Comparison of ENCODE assay signal across 9 cellular contexts in the genomic region with DNA sequence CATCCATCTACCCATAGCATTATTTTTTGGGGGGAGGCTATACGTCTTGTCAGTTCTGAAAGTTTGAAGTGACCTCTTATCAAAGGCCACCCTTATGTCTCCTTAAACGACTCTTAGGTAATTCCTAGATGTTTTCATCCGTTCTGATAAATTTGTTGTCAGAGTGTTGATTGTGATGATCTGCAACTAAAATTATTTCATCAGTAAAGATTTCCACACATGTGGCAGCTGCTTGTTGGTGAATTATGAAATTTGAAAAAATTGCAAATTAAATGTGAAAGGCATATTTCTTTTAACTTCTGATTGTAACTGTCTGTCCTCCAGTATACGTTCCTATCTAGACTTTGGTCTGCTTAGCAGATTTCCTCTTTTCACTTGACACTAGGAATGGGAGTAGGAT. TPM values are rescaled to one million over a fixed set of nuclear protein-coding genes. Genes with fewer than 3 reads are reported as not detected.
DNase-seq lines count a peak whose midpoint lies in the region; ATAC-seq and TF ChIP-seq lines count a peak whose summit lies in the region.
"Had no signal": no experiment of that assay in that cellular context is flagged by ENCODE, and none has a peak within 500 bp of the region (broad histone marks: within the 10 kb centered on the region; RNA-seq: fewer than 3 reads in every experiment).

No MANE protein-coding gene starts in this region.

- peaks cover 63% of the 10 kb centered on the region for H3K4me1 Mint-ChIP-seq in activated CD4-positive, alpha-beta T cell treated with anti-CD3 and anti-CD28 coated beads for 36 hours
- H3K4me1 Mint-ChIP-seq in WTC11: peaks cover 21% of the 10 kb centered on the region
- peaks cover 58% of the 10 kb centered on the region for H3K4me1 Mint-ChIP-seq in stimulated activated naive CD8-positive, alpha-beta T cell treated with anti-CD3 and anti-CD28 coated beads, Interleukin-15, amount 100 ng/mL, for 72 hours

- CTCF ChIA-PET in activated CD4-positive, alpha-beta T cell treated with anti-CD3 and anti-CD28 coated beads for 36 hours (lab: Charles Lee): interaction anchor here (0.7 to 1.5 kb wide), 5 partner anchors 10 to 98 kb away, joined by 3 to 4 read pairs (median 3); no protein-coding TSS in a partner anchor
- CTCF ChIA-PET in WTC11 (lab: Charles Lee): interaction anchor here (1.6 kb wide), 1 partner anchor 14 kb away, joined by 3 read pairs; no protein-coding TSS in a partner anchor

- H3K36me3 Mint-ChIP-seq in activated CD4-positive, alpha-beta T cell treated with anti-CD3 and anti-CD28 coated beads for 36 hours (ENCODE audit: low read depth): peaks cover 14% of the 10 kb centered on the region
- peaks cover 9% of the 10 kb centered on the region for H3K36me3 Mint-ChIP-seq in WTC11

- peak overlapping the region; percentile 95 for H3K4me3 Mint-ChIP-seq in activated CD4-positive, alpha-beta T cell treated with anti-CD3 and anti-CD28 coated beads for 36 hours
- peak overlapping the region; percentile 99 for H3K4me3 Mint-ChIP-seq in WTC11
- peak overlapping the region; percentile 93 to 98 for H3K4me3 Mint-ChIP-seq in stimulated activated naive CD8-positive, alpha-beta T cell treated with anti-CD3 and anti-CD28 coated beads, Interleukin-15, amount 100 ng/mL, for 72 hours

- no peak for ATAC-seq in activated CD4-positive, alpha-beta T cell treated with anti-CD3 and anti-CD28 coated beads for 36 hours
- no peak for ATAC-seq in WTC11
- no peak for ATAC-seq in stimulated activated naive CD8-positive, alpha-beta T cell treated with anti-CD3 and anti-CD28 coated beads, Interleukin-15, amount 100 ng/mL, for 72 hours
- ATAC-seq in GM19035 (IDR thresholded peaks at IDR 0.05; ENCODE audit: unreplicated experiment): no peak

- intact Hi-C loops in activated CD4-positive, alpha-beta T cell treated with anti-CD3 and anti-CD28 coated beads for 36 hours (cut with DNase I, micrococcal nuclease): loop anchor here (5.0 to 10.0 kb wide), 2 partner anchors 100 to 1103 kb away; a partner anchor contains a TSS

- H3K27ac Mint-ChIP-seq in activated CD4-positive, alpha-beta T cell treated with anti-CD3 and anti-CD28 coated beads for 36 hours: peak overlapping the region; percentile 97
- peak overlapping the region; percentile 100 for H3K27ac Mint-ChIP-seq in WTC11
- H3K27ac Mint-ChIP-seq in stimulated activated naive CD8-positive, alpha-beta T cell treated with anti-CD3 and anti-CD28 coated beads, Interleukin-15, amount 100 ng/mL, for 72 hours: peak overlapping the region in 1 of 2 donors; percentile 77

- POLR2A ChIA-PET in activated CD4-positive, alpha-beta T cell treated with anti-CD3 and anti-CD28 coated beads for 36 hours (lab: Charles Lee): no interaction called here
- POLR2A ChIA-PET in WTC11 (lab: Charles Lee): interaction anchor here (0.6 to 2.2 kb wide), 2 partner anchors 11 to 99 kb away, joined by 4 to 8 read pairs; no protein-coding TSS in a partner anchor

- H3K4me3 ChIP-seq in iPS-11a (ENCODE audit: low read depth, low read length): peak overlapping the region; percentile 88

- H3K9me3 Mint-ChIP-seq in activated CD4-positive, alpha-beta T cell treated with anti-CD3 and anti-CD28 coated beads for 36 hours (ENCODE audit: low read depth): no peaks in the 10 kb centered on the region
- no peaks in the 10 kb centered on the region for H3K9me3 Mint-ChIP-seq in WTC11
- H3K9me3 Mint-ChIP-seq in stimulated activated naive CD8-positive, alpha-beta T cell treated with anti-CD3 and anti-CD28 coated beads, Interleukin-15, amount 100 ng/mL, for 72 hours: no peaks in the 10 kb centered on the region

- DNase-seq in activated CD4-positive, alpha-beta T cell treated with anti-CD3 and anti-CD28 coated beads for 36 hours: no peak
- DNase-seq in activated CD4-positive, alpha-beta T cell treated with anti-CD3 and anti-CD28 coated beads for 48 hours: no peak
- no peak for DNase-seq in WTC11 (ENCODE audit: low spot score)
- no peak for DNase-seq in stimulated activated naive CD8-positive, alpha-beta T cell treated with anti-CD3 and anti-CD28 coated beads, Interleukin-15, amount 100 ng/mL, for 72 hours
- no peak for DNase-seq in NCI-H446 (lab: John Stamatoyannopoulos, UW)
- DNase-seq in COR-L47 (lab: John Stamatoyannopoulos, UW): no peak
- DNase-seq: activated CD4-positive, CD25-positive, alpha-beta regulatory T cell treated with anti-CD3 and anti-CD28 coated beads, Interleukin-2, amount 50 U/mL, for 72 hours had no signal

- H3K27me3 Mint-ChIP-seq in activated CD4-positive, alpha-beta T cell treated with anti-CD3 and anti-CD28 coated beads for 36 hours: no peaks in the 10 kb centered on the region
- H3K27me3 Mint-ChIP-seq in WTC11 (ENCODE audit: low read depth): no peaks in the 10 kb centered on the region; the same call in 1 of the 2 replicates
- no peaks in the 10 kb centered on the region for H3K27me3 Mint-ChIP-seq in stimulated activated naive CD8-positive, alpha-beta T cell treated with anti-CD3 and anti-CD28 coated beads, Interleukin-15, amount 100 ng/mL, for 72 hours

- no peak for TF ChIP-seq CTCF in WTC11 (IDR thresholded peaks at IDR 0.05)

TF ChIP-seq in WTC11, 78 proteins besides CTCF, POLR2A, EP300 and RAD21 (continues in another document):
- TF ChIP-seq, protein P1, sequence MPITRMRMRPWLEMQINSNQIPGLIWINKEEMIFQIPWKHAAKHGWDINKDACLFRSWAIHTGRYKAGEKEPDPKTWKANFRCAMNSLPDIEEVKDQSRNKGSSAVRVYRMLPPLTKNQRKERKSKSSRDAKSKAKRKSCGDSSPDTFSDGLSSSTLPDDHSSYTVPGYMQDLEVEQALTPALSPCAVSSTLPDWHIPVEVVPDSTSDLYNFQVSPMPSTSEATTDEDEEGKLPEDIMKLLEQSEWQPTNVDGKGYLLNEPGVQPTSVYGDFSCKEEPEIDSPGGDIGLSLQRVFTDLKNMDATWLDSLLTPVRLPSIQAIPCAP (CRISPR knock-in tag; IDR thresholded peaks at IDR 0.05): no peak
- TF ChIP-seq, protein P2, sequence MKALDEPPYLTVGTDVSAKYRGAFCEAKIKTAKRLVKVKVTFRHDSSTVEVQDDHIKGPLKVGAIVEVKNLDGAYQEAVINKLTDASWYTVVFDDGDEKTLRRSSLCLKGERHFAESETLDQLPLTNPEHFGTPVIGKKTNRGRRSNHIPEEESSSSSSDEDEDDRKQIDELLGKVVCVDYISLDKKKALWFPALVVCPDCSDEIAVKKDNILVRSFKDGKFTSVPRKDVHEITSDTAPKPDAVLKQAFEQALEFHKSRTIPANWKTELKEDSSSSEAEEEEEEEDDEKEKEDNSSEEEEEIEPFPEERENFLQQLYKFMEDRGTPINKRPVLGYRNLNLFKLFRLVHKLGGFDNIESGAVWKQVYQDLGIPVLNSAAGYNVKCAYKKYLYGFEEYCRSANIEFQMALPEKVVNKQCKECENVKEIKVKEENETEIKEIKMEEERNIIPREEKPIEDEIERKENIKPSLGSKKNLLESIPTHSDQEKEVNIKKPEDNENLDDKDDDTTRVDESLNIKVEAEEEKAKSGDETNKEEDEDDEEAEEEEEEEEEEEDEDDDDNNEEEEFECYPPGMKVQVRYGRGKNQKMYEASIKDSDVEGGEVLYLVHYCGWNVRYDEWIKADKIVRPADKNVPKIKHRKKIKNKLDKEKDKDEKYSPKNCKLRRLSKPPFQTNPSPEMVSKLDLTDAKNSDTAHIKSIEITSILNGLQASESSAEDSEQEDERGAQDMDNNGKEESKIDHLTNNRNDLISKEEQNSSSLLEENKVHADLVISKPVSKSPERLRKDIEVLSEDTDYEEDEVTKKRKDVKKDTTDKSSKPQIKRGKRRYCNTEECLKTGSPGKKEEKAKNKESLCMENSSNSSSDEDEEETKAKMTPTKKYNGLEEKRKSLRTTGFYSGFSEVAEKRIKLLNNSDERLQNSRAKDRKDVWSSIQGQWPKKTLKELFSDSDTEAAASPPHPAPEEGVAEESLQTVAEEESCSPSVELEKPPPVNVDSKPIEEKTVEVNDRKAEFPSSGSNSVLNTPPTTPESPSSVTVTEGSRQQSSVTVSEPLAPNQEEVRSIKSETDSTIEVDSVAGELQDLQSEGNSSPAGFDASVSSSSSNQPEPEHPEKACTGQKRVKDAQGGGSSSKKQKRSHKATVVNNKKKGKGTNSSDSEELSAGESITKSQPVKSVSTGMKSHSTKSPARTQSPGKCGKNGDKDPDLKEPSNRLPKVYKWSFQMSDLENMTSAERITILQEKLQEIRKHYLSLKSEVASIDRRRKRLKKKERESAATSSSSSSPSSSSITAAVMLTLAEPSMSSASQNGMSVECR (CRISPR knock-in tag; IDR thresholded peaks at IDR 0.05; ENCODE audit: borderline replicate concordance): no peak
- TF ChIP-seq ZNF396 (CRISPR knock-in tag; IDR thresholded peaks at IDR 0.05; ENCODE audit: borderline replicate concordance): no peak
- TF ChIP-seq, protein P3, sequence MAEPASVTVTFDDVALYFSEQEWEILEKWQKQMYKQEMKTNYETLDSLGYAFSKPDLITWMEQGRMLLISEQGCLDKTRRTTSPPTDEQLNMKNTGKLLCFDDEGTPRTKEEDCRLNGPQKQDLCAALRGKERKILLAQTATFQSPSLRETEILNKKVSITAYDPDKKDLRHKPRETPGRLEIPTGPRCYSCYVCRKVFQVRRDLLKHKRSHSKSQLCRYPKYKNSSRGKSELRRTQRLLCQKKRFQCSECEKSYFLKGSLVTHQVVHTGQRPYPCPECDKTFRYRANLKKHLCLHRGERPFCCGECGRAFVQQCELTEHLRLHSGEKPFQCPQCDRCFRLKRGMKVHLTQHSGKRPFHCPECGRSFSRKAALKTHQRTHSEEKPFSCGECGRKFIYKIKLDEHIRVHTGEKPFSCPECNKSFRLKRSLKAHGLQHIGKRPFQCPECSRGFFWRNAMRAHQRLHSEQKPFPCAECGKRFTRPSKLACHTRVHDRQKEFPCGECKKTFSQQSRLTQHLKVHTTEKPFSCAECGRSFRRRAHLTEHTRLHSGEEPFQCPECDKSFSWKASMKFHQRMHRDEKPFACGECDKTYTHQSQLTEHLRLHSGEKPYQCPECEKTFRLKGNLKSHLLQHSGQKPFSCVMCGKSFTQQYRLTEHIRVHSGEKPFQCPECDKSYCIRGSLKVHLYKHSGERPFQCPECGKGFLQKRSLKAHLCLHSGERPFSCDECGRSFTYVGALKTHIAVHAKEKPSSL (CRISPR knock-in tag; conservative IDR thresholded peaks at IDR 0.05): no peak
- TF ChIP-seq, protein P4, sequence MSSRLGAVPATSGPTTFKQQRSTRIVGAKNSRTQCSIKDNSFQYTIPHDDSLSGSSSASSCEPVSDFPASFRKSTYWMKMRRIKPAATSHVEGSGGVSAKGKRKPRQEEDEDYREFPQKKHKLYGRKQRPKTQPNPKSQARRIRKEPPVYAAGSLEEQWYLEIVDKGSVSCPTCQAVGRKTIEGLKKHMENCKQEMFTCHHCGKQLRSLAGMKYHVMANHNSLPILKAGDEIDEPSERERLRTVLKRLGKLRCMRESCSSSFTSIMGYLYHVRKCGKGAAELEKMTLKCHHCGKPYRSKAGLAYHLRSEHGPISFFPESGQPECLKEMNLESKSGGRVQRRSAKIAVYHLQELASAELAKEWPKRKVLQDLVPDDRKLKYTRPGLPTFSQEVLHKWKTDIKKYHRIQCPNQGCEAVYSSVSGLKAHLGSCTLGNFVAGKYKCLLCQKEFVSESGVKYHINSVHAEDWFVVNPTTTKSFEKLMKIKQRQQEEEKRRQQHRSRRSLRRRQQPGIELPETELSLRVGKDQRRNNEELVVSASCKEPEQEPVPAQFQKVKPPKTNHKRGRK (CRISPR knock-in tag; IDR thresholded peaks at IDR 0.05; ENCODE audit: borderline replicate concordance): no peak

RNA-seq across cellular contexts. Expression of a gene that starts 1.4 kb away (rescaled TPM):
- total RNA-seq in activated CD4-positive, alpha-beta T cell treated with anti-CD3 and anti-CD28 coated beads for 36 hours: 10 to 100 TPM; 51.7 to 52.6 TPM
- total RNA-seq in WTC11 (2021): 36.0 to 39.2 TPM (median 38.4 TPM) in 3 replicates
